ENCODE assay signal across 8 cellular contexts in the genomic region with DNA sequence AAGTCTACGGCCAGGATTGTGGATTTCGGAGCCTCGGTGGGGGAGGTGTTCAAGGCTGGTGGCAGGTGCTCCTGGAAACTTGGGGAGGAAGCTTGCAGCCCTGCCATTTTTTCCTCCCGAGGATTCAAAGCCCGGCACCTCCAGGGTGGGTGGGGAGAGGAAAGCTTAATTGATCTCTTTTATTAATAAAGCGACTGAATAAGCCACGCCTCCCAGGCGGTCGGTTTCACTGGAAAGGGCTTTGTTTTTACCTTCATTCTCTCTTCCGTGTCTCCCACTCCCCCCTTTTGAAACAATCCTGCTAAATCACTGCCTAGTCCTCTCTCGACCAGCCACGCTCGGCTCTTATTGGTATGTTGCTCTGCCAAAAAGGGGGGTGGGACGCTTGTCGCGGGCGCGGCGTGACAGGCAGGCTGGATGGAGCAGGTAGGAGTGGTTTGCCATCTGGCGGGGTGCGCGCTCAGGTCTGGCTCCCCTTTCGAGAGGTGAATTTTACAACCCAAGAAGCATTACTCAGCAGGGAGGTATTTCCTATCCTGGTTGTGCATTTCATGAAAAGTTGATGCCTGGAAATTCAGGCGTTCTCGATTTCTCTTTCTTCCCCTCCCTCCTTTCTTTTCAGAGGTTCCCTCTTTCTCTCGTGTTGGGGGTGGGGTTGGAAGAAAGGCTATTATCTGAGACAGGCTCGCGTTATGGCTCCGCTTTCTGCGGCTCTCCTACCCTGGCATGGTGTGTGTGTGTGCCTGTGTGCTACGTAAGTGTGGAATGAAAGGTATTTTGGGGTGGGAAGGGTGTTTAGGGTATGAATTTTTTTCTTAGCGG. TPM values are rescaled to one million over a fixed set of nuclear protein-coding genes. Genes with fewer than 3 reads are reported as not detected.
DNase-seq lines count a peak whose midpoint lies in the region; ATAC-seq and TF ChIP-seq lines count a peak whose summit lies in the region.

No MANE protein-coding gene starts in this region.

- ATAC-seq in activated CD4-positive, alpha-beta T cell treated with anti-CD3 and anti-CD28 coated beads for 36 hours, result no peak
- ATAC-seq in lung (ENCODE audit: insufficient read depth, low FRiP score), result peak; percentile 38
- ATAC-seq in stimulated activated effector memory CD8-positive, alpha-beta T cell treated with anti-CD3 and anti-CD28 coated beads, Interleukin-12 subunit alpha, Interleukin-12 subunit beta, amount 100 ng/mL, for 72 hours, result no peak
- no peak for ATAC-seq in GM19395 (IDR thresholded peaks at IDR 0.05; ENCODE audit: unreplicated experiment)

- 1 to 3% methylated on average over 32 of the region's 32 CpGs for WGBS in lung, 2 donors

- peaks cover 26% of the 10 kb centered on the region for H3K27me3 Mint-ChIP-seq in activated CD4-positive, alpha-beta T cell treated with anti-CD3 and anti-CD28 coated beads for 36 hours
- peaks cover 42% of the 10 kb centered on the region for H3K27me3 Mint-ChIP-seq in dendritic cell treated with granulocyte-macrophage colony-stimulating factor and Interleukin-4, amounts not matched to agents 40 ng/mL and 50 ng/mL, for 4 days

- no peak for TF ChIP-seq CTCF in GM10248 (IDR thresholded peaks at IDR 0.05; ENCODE audit: control extremely low read depth, extremely low read depth, low read depth, missing control alignments)
- TF ChIP-seq CTCF in lung (IDR thresholded peaks at IDR 0.05; ENCODE audit: control extremely low read depth, extremely low read depth), result no peak

- peak overlapping the region; percentile 79 for H3K4me3 Mint-ChIP-seq in activated CD4-positive, alpha-beta T cell treated with anti-CD3 and anti-CD28 coated beads for 36 hours
- H3K4me3 Mint-ChIP-seq in dendritic cell treated with granulocyte-macrophage colony-stimulating factor and Interleukin-4, amounts not matched to agents 40 ng/mL and 50 ng/mL, for 4 days, result peak overlapping the region; percentile 85
- H3K4me3 Mint-ChIP-seq in stimulated activated effector memory CD8-positive, alpha-beta T cell treated with anti-CD3 and anti-CD28 coated beads, Interleukin-12 subunit alpha, Interleukin-12 subunit beta, amount 100 ng/mL, for 72 hours, result peak overlapping the region; percentile 92

- H3K9me3 ChIP-seq in lung (ENCODE audit: control insufficient read depth in 2 of 2, insufficient read depth in 1 of 2, low read length in 1 of 2), result no peaks in the 10 kb centered on the region

- peak overlapping the region; percentile 79 for H3K4me3 ChIP-seq in lung

- H3K27me3 ChIP-seq in lung (ENCODE audit: control insufficient read depth, insufficient read depth), result no peaks in the 10 kb centered on the region

- peaks cover 18% of the 10 kb centered on the region for H3K4me1 Mint-ChIP-seq in activated CD4-positive, alpha-beta T cell treated with anti-CD3 and anti-CD28 coated beads for 36 hours
- H3K4me1 Mint-ChIP-seq in dendritic cell treated with granulocyte-macrophage colony-stimulating factor and Interleukin-4, amounts not matched to agents 40 ng/mL and 50 ng/mL, for 4 days (ENCODE audit: low read depth), result peaks cover 45% of the 10 kb centered on the region
- H3K4me1 Mint-ChIP-seq in stimulated activated effector memory CD8-positive, alpha-beta T cell treated with anti-CD3 and anti-CD28 coated beads, Interleukin-12 subunit alpha, Interleukin-12 subunit beta, amount 100 ng/mL, for 72 hours, result peaks cover 30% of the 10 kb centered on the region

- peak overlapping the region; percentile 35 for H3K27ac Mint-ChIP-seq in activated CD4-positive, alpha-beta T cell treated with anti-CD3 and anti-CD28 coated beads for 36 hours
- H3K27ac Mint-ChIP-seq in dendritic cell treated with granulocyte-macrophage colony-stimulating factor and Interleukin-4, amounts not matched to agents 40 ng/mL and 50 ng/mL, for 4 days, result peak overlapping the region; percentile 7
- peak overlapping the region; percentile 75 for H3K27ac Mint-ChIP-seq in stimulated activated effector memory CD8-positive, alpha-beta T cell treated with anti-CD3 and anti-CD28 coated beads, Interleukin-12 subunit alpha, Interleukin-12 subunit beta, amount 100 ng/mL, for 72 hours

- CTCF ChIA-PET in GM10248 (lab: Yijun Ruan, JAX), result interaction anchor here (0.8 to 4.8 kb wide), 3 partner anchors 19 to 80 kb away, joined by 3 to 19 read pairs (median 3); no protein-coding TSS in a partner anchor
- CTCF ChIA-PET in activated CD4-positive, alpha-beta T cell treated with anti-CD3 and anti-CD28 coated beads for 36 hours (lab: Charles Lee), result interaction anchor here (0.6 to 1.0 kb wide), 3 partner anchors 29 to 136 kb away, joined by 3 to 5 read pairs (median 3); no protein-coding TSS in a partner anchor

- intact Hi-C loops in activated CD4-positive, alpha-beta T cell treated with anti-CD3 and anti-CD28 coated beads for 36 hours (cut with DNase I, micrococcal nuclease), result loop anchor here in 1 of 2 experiments (5.0 to 10.0 kb wide), 4 partner anchors 92 to 447 kb away; no protein-coding TSS in a partner anchor
- intact Hi-C loops in dendritic cell treated with granulocyte-macrophage colony-stimulating factor and Interleukin-4, amounts not matched to agents 40 ng/mL and 50 ng/mL, for 4 days (cut with micrococcal nuclease), result no loop called here

- peak; percentile 21 for DNase-seq in GM10248 (ENCODE audit: extremely low spot score)
- peak; percentile 41 for DNase-seq in NCI-H1694 treated with DMSO at 0.1 percent for 48 hours (lab: John Stamatoyannopoulos, UW)
- DNase-seq in activated CD4-positive, alpha-beta T cell treated with anti-CD3 and anti-CD28 coated beads for 36 hours, result peak; percentile 65
- DNase-seq in lung (ENCODE audit: low spot score), result peak; percentile 82
- peak in 1 of 2 donors; percentile 47 for DNase-seq in stimulated activated effector memory CD8-positive, alpha-beta T cell treated with anti-CD3 and anti-CD28 coated beads, Interleukin-12 subunit alpha, Interleukin-12 subunit beta, amount 100 ng/mL, for 72 hours (ENCODE audit: low spot score in 2 of 2)
- no peak for DNase-seq in AG20443 (ENCODE audit: low spot score)

- no peaks in the 10 kb centered on the region for H3K36me3 Mint-ChIP-seq in activated CD4-positive, alpha-beta T cell treated with anti-CD3 and anti-CD28 coated beads for 36 hours (ENCODE audit: low read depth)
- peaks cover 8% of the 10 kb centered on the region for H3K36me3 Mint-ChIP-seq in dendritic cell treated with granulocyte-macrophage colony-stimulating factor and Interleukin-4, amounts not matched to agents 40 ng/mL and 50 ng/mL, for 4 days (ENCODE audit: low read depth)
- H3K36me3 Mint-ChIP-seq in stimulated activated effector memory CD8-positive, alpha-beta T cell treated with anti-CD3 and anti-CD28 coated beads, Interleukin-12 subunit alpha, Interleukin-12 subunit beta, amount 100 ng/mL, for 72 hours, result no peaks in the 10 kb centered on the region

- H3K27ac ChIP-seq in lung (ENCODE audit: low read depth in 1 of 2, low read length in 1 of 2), result peak overlapping the region in 1 of 2 donors; percentile 83

- H3K4me1 ChIP-seq in lung (ENCODE audit: control insufficient read depth in 2 of 2, insufficient read depth in 2 of 2, low read length in 2 of 2), result peaks cover 0 to 1% of the 10 kb centered on the region in 2 donors

- POLR2A ChIA-PET in GM10248 (lab: Yijun Ruan, JAX), result no interaction called here
- POLR2A ChIA-PET in activated CD4-positive, alpha-beta T cell treated with anti-CD3 and anti-CD28 coated beads for 36 hours (lab: Charles Lee), result no interaction called here

- H3K9me3 Mint-ChIP-seq in activated CD4-positive, alpha-beta T cell treated with anti-CD3 and anti-CD28 coated beads for 36 hours (ENCODE audit: low read depth), result no peaks in the 10 kb centered on the region
- no peaks in the 10 kb centered on the region for H3K9me3 Mint-ChIP-seq in dendritic cell treated with granulocyte-macrophage colony-stimulating factor and Interleukin-4, amounts not matched to agents 40 ng/mL and 50 ng/mL, for 4 days
- H3K9me3 Mint-ChIP-seq in stimulated activated effector memory CD8-positive, alpha-beta T cell treated with anti-CD3 and anti-CD28 coated beads, Interleukin-12 subunit alpha, Interleukin-12 subunit beta, amount 100 ng/mL, for 72 hours, result no peaks in the 10 kb centered on the region

- no peaks in the 10 kb centered on the region for H3K36me3 ChIP-seq in lung (ENCODE audit: control insufficient read depth in 2 of 2, insufficient read depth in 2 of 2, low read length in 2 of 2)

RNA-seq across cellular contexts. Expression of gene NEDD4L, which starts 1.4 kb away (rescaled TPM):
- total RNA-seq in activated CD4-positive, alpha-beta T cell treated with anti-CD3 and anti-CD28 coated beads for 36 hours, result 1 to 10 TPM; 6.4 to 6.8 TPM
- total RNA-seq in lung, result 100 to 1,000 TPM; 177 to 308 TPM
- 100 to 1,000 TPM in 1 of 2 donors, 10 to 100 TPM in 1; 40.2 to 118 TPM for polyA plus RNA-seq in lung

Comparison
In these comparisons a context has a peak if more than half of its experiments do, and no peak if none do; other contexts are left out.
1. H3K27ac Mint-ChIP-seq: peak in every context shown above with its lines; median percentile 75 in stimulated activated effector memory CD8-positive, alpha-beta T cell treated with anti-CD3 and anti-CD28 coated beads, Interleukin-12 subunit alpha, Interleukin-12 subunit beta, amount 100 ng/mL, for 72 hours; 35 in activated CD4-positive, alpha-beta T cell treated with anti-CD3 and anti-CD28 coated beads for 36 hours; 7 in dendritic cell treated with granulocyte-macrophage colony-stimulating factor and Interleukin-4, amounts not matched to agents 40 ng/mL and 50 ng/mL, for 4 days.
2. RNA of gene NEDD4L, which starts 1.4 kb away (total RNA-seq): 177 to 308 TPM in lung; 6.4 to 6.8 TPM in activated CD4-positive, alpha-beta T cell treated with anti-CD3 and anti-CD28 coated beads for 36 hours; every median in the first group is over 10 times any median in the second.
3. Peak in every context shown above with its lines, with median percentiles within 50 percentile points of each other: H3K4me3 Mint-ChIP-seq.